8 cellular contexts compared by ENCODE assay signal in the genomic region with DNA sequence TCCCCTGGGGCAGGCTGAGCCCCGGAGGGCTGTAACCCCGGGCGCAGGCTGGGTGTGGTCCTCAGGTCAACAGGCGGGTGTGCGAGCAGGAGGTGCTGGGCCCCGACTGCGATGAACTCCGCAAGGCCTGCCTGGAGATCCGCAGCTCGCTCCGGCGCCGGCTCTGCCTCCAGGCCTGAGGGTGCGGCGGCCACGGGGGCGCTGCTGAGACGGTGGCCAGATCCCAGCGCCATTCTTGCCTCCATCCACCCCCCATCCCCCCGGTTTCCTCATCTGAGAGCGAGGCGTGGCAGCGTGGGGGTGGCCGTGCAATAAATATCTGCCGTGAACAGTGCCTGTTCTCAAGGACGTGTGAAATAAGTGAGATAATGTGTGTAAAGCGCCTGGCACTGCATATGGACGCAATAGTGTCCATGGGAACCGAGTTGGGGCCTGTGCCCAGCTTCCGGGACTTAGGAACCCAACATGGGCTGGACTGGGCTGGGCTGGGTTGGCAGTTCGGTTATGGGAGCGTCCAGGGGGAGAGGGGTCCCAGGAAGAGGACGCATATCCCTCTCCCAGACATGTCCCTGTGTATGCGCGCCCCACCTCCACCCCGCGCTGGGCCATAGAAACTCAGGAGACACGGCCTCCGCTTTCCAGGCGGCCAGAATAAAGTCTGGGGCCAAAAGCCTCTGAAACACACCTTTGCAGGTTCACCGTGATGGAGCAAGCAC. TPM values are rescaled to one million over a fixed set of nuclear protein-coding genes. Genes with fewer than 3 reads are reported as not detected.
DNase-seq lines count a peak whose midpoint lies in the region; ATAC-seq and TF ChIP-seq lines count a peak whose summit lies in the region.

No MANE protein-coding gene starts in this region.

- BruUV-seq in HCT116 (replicated peaks; lab: Mats Ljungman, UMichigan): TSS peak; percentile 54

- peaks cover 23% of the 10 kb centered on the region for H3K4me1 Mint-ChIP-seq in activated T-cell treated with anti-CD3 and anti-CD28 coated beads, Interleukin-2, amount 50 U/mL, for 72 hours (ENCODE audit: low read depth)

- H3K9me3 ChIP-seq in HCT116 (ENCODE audit: control insufficient read depth in 1 of 2, insufficient read depth in 1 of 2, low read depth in 1 of 2, low read length in 2 of 2) (no peaks in the 10 kb centered on the region), transverse colon (no peaks in the 10 kb centered on the region)

- H3K27ac ChIP-seq in HCT116 (ENCODE audit: low read depth, low read length): peak overlapping the region; percentile 95
- H3K27ac ChIP-seq in transverse colon: peak overlapping the region; percentile 86 to 92 (median 90)

- no peak overlapping the region for H2AFZ ChIP-seq in HCT116 (ENCODE audit: low read depth, low read length, poor library complexity, severe bottlenecking)

- peaks cover 2 to 3% of the 10 kb centered on the region in 2 donors for H3K36me3 Mint-ChIP-seq in activated T-cell treated with anti-CD3 and anti-CD28 coated beads, Interleukin-2, amount 50 U/mL, for 72 hours (ENCODE audit: insufficient read depth in 2 of 2)

- H3K27me3 Mint-ChIP-seq in activated T-cell treated with anti-CD3 and anti-CD28 coated beads, Interleukin-2, amount 50 U/mL, for 72 hours (ENCODE audit: low read depth): no peaks in the 10 kb centered on the region

- intact Hi-C loops in HCT116 (cut with micrococcal nuclease): loop anchor here (1.0 to 5.0 kb wide), 4 partner anchors 9 to 38 kb away; partner anchors contain the start of genes OR1F1 and ZNF213
- intact Hi-C loops in transverse colon (cut with DNase I; ENCODE audit: low total_unique reads): no loop called here

- in situ Hi-C loops in transverse colon (cut with MboI; ENCODE audit: low pct_ligation_motif_present in 1 of 4, low pct_unique_long_range_greater_than_20kb in 1 of 4, low sequenced_read_pairs in 3 of 4): loop anchor here in 1 of 4 donors (25.0 kb wide), 1 partner anchor 112 kb away; the partner anchor contains the start of genes BICDL2 and MMP25

- H3K27me3 ChIP-seq in HCT116 (ENCODE audit: insufficient read depth, low read length) (no peaks in the 10 kb centered on the region), transverse colon (no peaks in the 10 kb centered on the region)

- peak overlapping the region; percentile 81 for H3K4me2 ChIP-seq in HCT116 (ENCODE audit: low read length)

- peak in 2 of 3 experiments; percentile 50 to 55; a peak in 4 of 6 replicates for TF ChIP-seq CTCF in HCT116 (IDR thresholded peaks at IDR 0.05 in 2 of 3, conservative IDR thresholded peaks at IDR 0.05 in 1 of 3; ENCODE audit: borderline replicate concordance in 1 of 3, insufficient read depth in 1 of 3, low read depth in 2 of 3, low read length in 2 of 3)
- TF ChIP-seq CTCF in transverse colon (IDR thresholded peaks at IDR 0.05): peak; percentile 27 to 47 (median 34)

- H3K4me3 ChIP-seq in HCT116 (replicated peaks in 1 of 2; ENCODE audit: low read depth in 1 of 2, low read length in 2 of 2): peak overlapping the region; percentile 54 to 65
- H3K4me3 ChIP-seq in transverse colon: peak overlapping the region; percentile 38 to 75 (median 53)

- TF ChIP-seq RAD21 in HCT116 (IDR thresholded peaks at IDR 0.05; ENCODE audit: low read depth): no peak

- TF ChIP-seq EP300 in transverse colon (IDR thresholded peaks at IDR 0.05; ENCODE audit: low read depth): no peak

- TF ChIP-seq POLR2A in HCT116 (IDR thresholded peaks at IDR 0.05; ENCODE audit: borderline replicate concordance, extremely low read depth, insufficient read depth, insufficient read length) (peak; percentile 20), transverse colon (IDR thresholded peaks at IDR 0.05) (peak; percentile 15)

- H4K20me1 ChIP-seq in HCT116 (ENCODE audit: insufficient read depth): no peaks in the 10 kb centered on the region

- H3K9me3 Mint-ChIP-seq in activated T-cell treated with anti-CD3 and anti-CD28 coated beads, Interleukin-2, amount 50 U/mL, for 72 hours: peaks cover 0 to 3% of the 10 kb centered on the region in 2 donors

- peak overlapping the region; percentile 84 for H3K9ac ChIP-seq in HCT116 (ENCODE audit: low read length)

- POLR2A ChIA-PET in HCT116 (lab: Charles Lee): interaction anchor here (0.9 to 3.2 kb wide), 14 partner anchors 9 to 128 kb away, joined by 3 to 34 read pairs (median 4); partner anchors contain the start of genes HCFC1R1, OR1F1 and ZNF213

- peak; percentile 24 for ATAC-seq in HCT116
- peak; percentile 11 to 19 for ATAC-seq in activated T-cell treated with anti-CD3 and anti-CD28 coated beads, Interleukin-2, amount 50 U/mL, for 72 hours (replicated peaks in 1 of 2)
- no peak for ATAC-seq in HG02852 (IDR thresholded peaks at IDR 0.05; ENCODE audit: unreplicated experiment)

- no peaks in the 10 kb centered on the region for H3K9me2 ChIP-seq in HCT116 (ENCODE audit: insufficient read depth)

- H3K79me2 ChIP-seq in HCT116 (ENCODE audit: insufficient read depth, low read length): no peaks in the 10 kb centered on the region

- peak overlapping the region; percentile 88 to 89 for H3K4me3 Mint-ChIP-seq in activated T-cell treated with anti-CD3 and anti-CD28 coated beads, Interleukin-2, amount 50 U/mL, for 72 hours

- CTCF ChIA-PET in HCT116 (lab: Charles Lee): interaction anchor here (0.6 to 4.0 kb wide), 13 partner anchors 8 to 118 kb away, joined by 3 to 41 read pairs (median 5); partner anchors contain the start of genes OR1F1 and ZNF213

- RAD21 ChIA-PET in HCT116 (lab: Charles Lee; ENCODE audit: low non-redundant PET in 1 of 2, low total read pairs in 2 of 2, uncharacterized antibody in 2 of 2, unreplicated experiment in 2 of 2): interaction anchor here (0.6 to 1.3 kb wide), 7 partner anchors 9 to 122 kb away, joined by 3 to 7 read pairs (median 4); partner anchors contain the start of gene ZNF213 (in 2 of the 2)

- no peaks in the 10 kb centered on the region for H3K36me3 ChIP-seq in HCT116 (ENCODE audit: control insufficient read depth in 1 of 2, insufficient read depth in 2 of 2, low read length in 2 of 2)
- H3K36me3 ChIP-seq in transverse colon: no peaks in the 10 kb centered on the region

- peak overlapping the region; percentile 71 for H3K27ac Mint-ChIP-seq in activated T-cell treated with anti-CD3 and anti-CD28 coated beads, Interleukin-2, amount 50 U/mL, for 72 hours

- DNase-seq in EH (ENCODE audit: low read depth) (peak; percentile 52), HCT116 (ENCODE audit: low read depth, low spot score) (no peak), NCI-H82 (lab: John Stamatoyannopoulos, UW) (peak; percentile 80), fibroblast of peridontal ligament (ENCODE audit: extremely low read depth) (peak; percentile 31), myocyte (ENCODE audit: low read depth) (peak; percentile 65), transverse colon (peak; percentile 81)
- DNase-seq in activated T-cell treated with anti-CD3 and anti-CD28 coated beads, Interleukin-2, amount 50 U/mL, for 72 hours: peak; percentile 74

- 0 to 3% methylated on average over 1 to 31 of the region's 41 CpGs for WGBS in transverse colon (ENCODE audit: low coverage in 1 of 2), 2 donors

- H3K4me1 ChIP-seq in HCT116 (ENCODE audit: control insufficient read depth in 1 of 2, insufficient read depth in 2 of 2, low read length in 2 of 2) (peaks cover 8 to 38% of the 10 kb centered on the region in 2 experiments), transverse colon (peaks cover 11 to 33% (median 25%) of the 10 kb centered on the region in 4 donors)

TF ChIP-seq in HCT116, 20 proteins besides CTCF, POLR2A, EP300 and RAD21:
- no peak for TF ChIP-seq SIN3A (IDR thresholded peaks at IDR 0.05; ENCODE audit: low read depth)
- TF ChIP-seq EZH2phosphoT487 (IDR thresholded peaks at IDR 0.05; ENCODE audit: borderline replicate concordance): no peak
- TF ChIP-seq ZNF274 (IDR thresholded peaks at IDR 0.05; ENCODE audit: low read depth, low read length): no peak
- no peak for TF ChIP-seq CEBPB (IDR thresholded peaks at IDR 0.05; ENCODE audit: low read depth)
- TF ChIP-seq YY1 (IDR thresholded peaks at IDR 0.05; ENCODE audit: extremely low read depth, insufficient replicate concordance, low read depth, low read length): peak; percentile 79
- peak; percentile 56 for TF ChIP-seq POLR2AphosphoS5 (IDR thresholded peaks at IDR 0.05; ENCODE audit: low read depth, low read length)
- no peak for TF ChIP-seq ATF3 (IDR thresholded peaks at IDR 0.05)
- peak; percentile 93 for TF ChIP-seq ZFX (IDR thresholded peaks at IDR 0.05)

RNA-seq across cellular contexts. Expression of gene ZNF213, which starts 15.0 kb away (rescaled TPM):
- total RNA-seq in HCT116 (2021; ENCODE audit: unreplicated experiment) (11.0 TPM), myocyte (4.3 and 5.0 TPM in 2 replicates), transverse colon (10 to 100 TPM; 12.1 to 64.3 (median 16.1) TPM)
- 9.4 and 10.3 TPM in 2 replicates for polyA plus RNA-seq in HCT116 (2012)
- total RNA-seq in activated T-cell treated with anti-CD3 and anti-CD28 coated beads, Interleukin-2, amount 50 U/mL, for 72 hours: 10 to 100 TPM; 12.2 to 16.3 TPM
- 12.8 TPM for polyA plus RNA-seq in myocyte (2012)

RNA-seq across cellular contexts. Expression of gene ZNF205, which starts 37.4 kb away (rescaled TPM):
- total RNA-seq in HCT116 (2021; ENCODE audit: unreplicated experiment) (17.0 TPM), myocyte (29.2 and 33.3 TPM in 2 replicates), transverse colon (10 to 100 TPM in 3 of 4 donors, 1 to 10 TPM in 1; 5.2 to 16.3 (median 15.5) TPM)
- 14.3 and 14.9 TPM in 2 replicates for polyA plus RNA-seq in HCT116 (2012)
- under 1 TPM; 0.12 to 0.28 TPM for total RNA-seq in activated T-cell treated with anti-CD3 and anti-CD28 coated beads, Interleukin-2, amount 50 U/mL, for 72 hours
- polyA plus RNA-seq in myocyte (2012): 15.4 TPM

RNA-seq across cellular contexts. Expression of gene OR1F1, which starts 38.2 kb away (rescaled TPM):
- total RNA-seq in HCT116 (2021; ENCODE audit: unreplicated experiment): not detected
- polyA plus RNA-seq in HCT116 (2012): 0.07 TPM in 1 of 2 replicates, not detected in the other
- total RNA-seq in activated T-cell treated with anti-CD3 and anti-CD28 coated beads, Interleukin-2, amount 50 U/mL, for 72 hours: under 1 TPM in 1 of 2 donors, not detected in 1; 0.35 TPM
- total RNA-seq in myocyte: not detected in 2 replicates
- 0.08 TPM for polyA plus RNA-seq in myocyte (2012)
- total RNA-seq in transverse colon: not detected

RNA-seq across cellular contexts. Expression of gene ZSCAN10, which starts 50.7 kb away (rescaled TPM):
- total RNA-seq in HCT116 (2021; ENCODE audit: unreplicated experiment): 0.76 TPM
- 0.08 and 0.10 TPM in 2 replicates for polyA plus RNA-seq in HCT116 (2012)
- under 1 TPM; 0.28 to 0.48 TPM for total RNA-seq in activated T-cell treated with anti-CD3 and anti-CD28 coated beads, Interleukin-2, amount 50 U/mL, for 72 hours
- total RNA-seq in myocyte: not detected in 2 replicates
- polyA plus RNA-seq in myocyte (2012): not detected
- not detected for total RNA-seq in transverse colon

Comparison
In these comparisons a context has a peak if more than half of its experiments do, and no peak if none do; other contexts are left out.
1. RNA of gene ZNF205, which starts 37.4 kb away (total RNA-seq): 29.2 to 33.3 TPM in myocyte, 17.0 TPM in HCT116 (single experiment) and 5.2 to 16.3 TPM in transverse colon; 0.12 to 0.28 TPM in activated T-cell treated with anti-CD3 and anti-CD28 coated beads, Interleukin-2, amount 50 U/mL, for 72 hours; every median in the first group is over 4 times any median in the second.